In the genomic region with DNA sequence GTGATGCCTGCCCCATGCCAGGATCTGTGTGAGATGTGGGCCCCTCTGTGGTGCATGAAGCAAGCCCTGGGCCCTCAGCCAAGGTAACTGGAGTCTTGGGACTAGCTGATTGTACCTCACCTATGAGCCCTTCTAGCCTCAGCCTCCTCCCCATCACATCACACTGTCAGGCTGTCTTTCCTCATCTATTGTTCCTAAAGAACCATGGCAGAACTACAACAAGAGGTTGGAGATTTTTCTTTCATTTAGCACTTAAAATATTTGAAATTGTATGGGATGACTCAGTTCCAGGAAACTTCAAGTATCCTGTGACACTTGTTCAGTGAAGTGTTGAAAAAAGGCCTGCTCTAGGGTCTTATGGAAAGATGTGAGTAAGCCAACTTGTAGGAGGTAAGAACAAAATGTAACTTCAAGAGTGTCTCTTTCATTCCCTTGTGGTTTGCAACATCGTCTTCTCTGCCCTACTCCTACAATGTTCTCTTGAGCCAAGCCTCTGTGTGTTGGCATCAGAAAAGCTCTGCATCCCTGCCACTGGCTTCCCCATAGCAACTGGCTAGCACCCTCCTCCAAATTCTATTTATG, we compare ENCODE assay signal across 12 cellular contexts. TPM values are rescaled to one million over a fixed set of nuclear protein-coding genes. Genes with fewer than 3 reads are reported as not detected.
A peak's percentile ranks its signal among the peaks of the same experiment; 100 is the strongest.
DNase-seq lines count a peak whose midpoint lies in the region; ATAC-seq, FAIRE-seq and TF ChIP-seq lines count a peak whose summit lies in the region.
"Had no signal": no experiment of that assay in that cellular context is flagged by ENCODE, and none has a peak within 500 bp of the region (broad histone marks: within the 10 kb centered on the region; RNA-seq: fewer than 3 reads in every experiment).

No MANE protein-coding gene starts in this region.

- H3K4me1 ChIP-seq in mesodermal cell (ENCODE audit: control insufficient read depth, insufficient read depth, low read length, poor library complexity, severe bottlenecking), result peaks cover 21% of the 10 kb centered on the region
- no peaks in the 10 kb centered on the region for H3K4me1 ChIP-seq in HepG2 (ENCODE audit: insufficient read depth, low read length)
- H3K4me1 ChIP-seq: breast epithelium had no signal

- H3K9ac ChIP-seq in HepG2 (ENCODE audit: insufficient read depth, low read depth, low read length), result no peak overlapping the region

- 75% methylated on average over 1 of the region's 1 CpG; no CpG with 5 or more reads in 1 of the 2 experiments for WGBS in mesodermal cell (ENCODE audit: insufficient coverage in 2 of 2), 2 experiments
- WGBS in HepG2 (ENCODE audit: low lambda C conversion rate), result 10% methylated on average over 1 of the region's 1 CpG

- TF ChIP-seq CTCF in HepG2 (CRISPR knock-in tag; IDR thresholded peaks at IDR 0.05), result no peak

- H3K9me3 ChIP-seq in MG63 (no peaks in the 10 kb centered on the region; the same call in 1 of the 2 replicates), mesodermal cell (ENCODE audit: control insufficient read depth, low read length) (no peaks in the 10 kb centered on the region), HepG2 (ENCODE audit: low read length) (no peaks in the 10 kb centered on the region)
- H3K9me3 ChIP-seq: breast epithelium had no signal

- TF ChIP-seq POLR2A in HepG2 (IDR thresholded peaks at IDR 0.05; ENCODE audit: insufficient read depth in 1 of 2, low read depth in 2 of 2, low read length in 2 of 2), result no peak

- CTCF ChIA-PET in HepG2 (lab: Yijun Ruan, JAX; ENCODE audit: low intra/inter-chr PET ratio, low total read pairs), result no interaction called here

- H3K79me2 ChIP-seq in HepG2 (ENCODE audit: insufficient read depth, low read length), result no peaks in the 10 kb centered on the region

- no peak overlapping the region for H2AFZ ChIP-seq in HepG2 (ENCODE audit: low read length)

- DNase-seq in Caki2 (ENCODE audit: low read depth) (peak; percentile 88), MG63 (peak; percentile 17), T-helper 1 cell (no peak), HepG2 (ENCODE audit: low spot score) (no peak), MV-4-11 (lab: John Stamatoyannopoulos, UW) (no peak)
- DNase-seq: islet precursor cell, NCI-H187 had no signal

- H3K27ac ChIP-seq in cingulate gyrus (ENCODE audit: low read depth, low read length), result peak overlapping the region; percentile 35
- H3K27ac ChIP-seq in mesodermal cell (ENCODE audit: low read depth, low read length, severe bottlenecking), result peak overlapping the region; percentile 41
- H3K27ac ChIP-seq in HepG2 (ENCODE audit: extremely low read length, insufficient read depth, low read length), result no peak overlapping the region
- H3K27ac ChIP-seq: breast epithelium had no signal

- intact Hi-C loops in HepG2 (cut with micrococcal nuclease; ENCODE audit: unreplicated experiment), result no loop called here

- H3K4me2 ChIP-seq in HepG2 (ENCODE audit: low read depth, low read length), result no peak overlapping the region

- BruUV-seq in HepG2 (replicated peaks; lab: Mats Ljungman, UMichigan), result no TSS peak

- H3K27me3 ChIP-seq in MG63 (no peaks in the 10 kb centered on the region), HepG2 (ENCODE audit: control insufficient read depth in 1 of 2, insufficient read depth in 2 of 2, low read length in 2 of 2) (no peaks in the 10 kb centered on the region)
- H3K27me3 ChIP-seq: breast epithelium had no signal

- no peak for ATAC-seq in GM21390 (IDR thresholded peaks at IDR 0.05; ENCODE audit: unreplicated experiment)
- ATAC-seq in HepG2, result no peak

- H4K20me1 ChIP-seq in HepG2 (ENCODE audit: insufficient read depth, low read length), result no peaks in the 10 kb centered on the region

- in situ Hi-C loops in Caki2 (cut with HindIII; ENCODE audit: low pct_unique_long_range_greater_than_20kb, low sequenced_read_pairs), result no loop called here
- in situ Hi-C loops in HepG2 (cut with HindIII; ENCODE audit: extremely low pct_ligation_motif_present, low pct_unique_long_range_greater_than_20kb), result no loop called here

- no peak for TF ChIP-seq RAD21 in HepG2 (CRISPR knock-in tag; IDR thresholded peaks at IDR 0.05)

- H3K36me3 ChIP-seq in MG63 (no peaks in the 10 kb centered on the region), mesodermal cell (ENCODE audit: control insufficient read depth, insufficient read depth, low read length) (no peaks in the 10 kb centered on the region), HepG2 (replicated peaks in 1 of 2; ENCODE audit: control insufficient read depth in 1 of 2, insufficient read depth in 2 of 2, low read length in 2 of 2) (no peaks in the 10 kb centered on the region)
- H3K36me3 ChIP-seq: breast epithelium had no signal

- TF ChIP-seq EP300 in HepG2 (IDR thresholded peaks at IDR 0.05; ENCODE audit: low read depth in 2 of 2, low read length in 2 of 2) (no peak), HepG2 (CRISPR knock-in tag; IDR thresholded peaks at IDR 0.05; ENCODE audit: borderline replicate concordance) (no peak)

- POLR2A ChIA-PET in HepG2 (lab: Yijun Ruan, JAX), result no interaction called here

- FAIRE-seq in HepG2 (lab: Jason Lieb, UNC), result no peak
- FAIRE-seq: TTC549 had no signal

- H3K4me3 ChIP-seq in MG63 (no peak overlapping the region), mesodermal cell (ENCODE audit: extremely low read depth, insufficient read depth, low read length, poor library complexity, severe bottlenecking) (no peak overlapping the region), HepG2 (replicated peaks in 1 of 3; ENCODE audit: insufficient read depth in 1 of 3, low read depth in 2 of 3, low read length in 3 of 3) (no peak overlapping the region)
- H3K4me3 ChIP-seq: breast epithelium had no signal

TF ChIP-seq in HepG2, 621 proteins besides CTCF, POLR2A, EP300 and RAD21:
- TF ChIP-seq ZNF275 (CRISPR knock-in tag; IDR thresholded peaks at IDR 0.05; ENCODE audit: borderline replicate concordance), result no peak

RNA-seq across cellular contexts. Expression of gene TIPARP, which starts 58.7 kb away (rescaled TPM):
- 14.3 and 16.5 TPM in 2 replicates for total RNA-seq in Caki2 (2014; rRNA removed; shearing (Covaris generic); ENCODE audit: low replicate concordance)
- 46.1 and 74.7 TPM in 2 replicates for total RNA-seq in MG63 (2014; rRNA removed; shearing (Covaris generic); ENCODE audit: low replicate concordance)
- 19.5 TPM for polyA plus RNA-seq in mesodermal cell (2013, experiment 1 of 2)
- 16.9 TPM for polyA plus RNA-seq in mesodermal cell (2013, experiment 2 of 2)
- 19.7 and 25.4 TPM in 2 replicates for total RNA-seq in HepG2 (2016; rRNA removed; fragmentation: Illumina TruSeq; extraction: Trizol)
- 4.3 and 4.5 TPM in 2 replicates for total RNA-seq in HepG2 (2016; cell fraction: cytosol; rRNA removed; fragmentation: Illumina TruSeq; extraction: Trizol; ENCODE audit: low read depth)
- total RNA-seq in HepG2 (2016; cell fraction: insoluble cytoplasmic fraction; rRNA removed; fragmentation: Illumina TruSeq; extraction: Trizol), result 19.9 and 26.0 TPM in 2 replicates
- 10.5 and 12.3 TPM in 2 replicates for total RNA-seq in HepG2 (2016; cell fraction: membrane; rRNA removed; fragmentation: Illumina TruSeq; extraction: Trizol)
- 22.2 and 24.2 TPM in 2 replicates for total RNA-seq in HepG2 (2016; cell fraction: nucleus; rRNA removed; fragmentation: Illumina TruSeq; extraction: Trizol)
- polyA plus RNA-seq in HepG2 (2011; rRNA removed), result 6.6 and 7.3 TPM in 2 replicates
- polyA plus RNA-seq in HepG2 (2011; cell fraction: cytosol; rRNA removed), result 2.1 and 4.5 TPM in 2 replicates
- polyA plus RNA-seq in HepG2 (2011; cell fraction: nucleus; rRNA removed), result 3.6 and 4.6 TPM in 2 replicates
- 10.5 and 10.6 TPM in 2 replicates for polyA plus RNA-seq in HepG2 (2012)
- 0.74 and 0.79 TPM in 2 replicates for polyA plus RNA-seq in HepG2 (2016; cell fraction: cytosol; fragmentation: Illumina TruSeq; extraction: Trizol; ENCODE audit: low read depth)
- polyA plus RNA-seq in HepG2 (2016; cell fraction: insoluble cytoplasmic fraction; fragmentation: Illumina TruSeq; extraction: Trizol; ENCODE audit: low read depth), result 14.7 and 18.3 TPM in 2 replicates
- 2.9 and 3.6 TPM in 2 replicates for polyA plus RNA-seq in HepG2 (2016; cell fraction: membrane; fragmentation: Illumina TruSeq; extraction: Trizol; ENCODE audit: low read depth)
- polyA plus RNA-seq in HepG2 (2016; cell fraction: nucleus; fragmentation: Illumina TruSeq; extraction: Trizol; ENCODE audit: insufficient read depth, low read depth), result 11.9 and 13.5 TPM in 2 replicates
- 4.9 and 12.3 TPM in 2 replicates for polyA minus RNA-seq in HepG2 (2011; rRNA and poly(A)+ RNA removed; ENCODE audit: low replicate concordance)
- 6.4 and 8.5 TPM in 2 replicates for polyA minus RNA-seq in HepG2 (2011; cell fraction: cytosol; rRNA and poly(A)+ RNA removed)
- polyA minus RNA-seq in HepG2 (2011; cell fraction: nucleus; rRNA and poly(A)+ RNA removed), result 33.6 and 42.5 TPM in 2 replicates

Comparison
In these comparisons a context has a peak if more than half of its experiments do, and no peak if none do; other contexts are left out.
1. DNase-seq: peak in Caki2 (single experiment) and MG63 (single experiment); none in T-helper 1 cell (0 of 5), HepG2 (single experiment) and MV-4-11 (single experiment).